ENCODE assay signal across 18 cellular contexts in the genomic region with DNA sequence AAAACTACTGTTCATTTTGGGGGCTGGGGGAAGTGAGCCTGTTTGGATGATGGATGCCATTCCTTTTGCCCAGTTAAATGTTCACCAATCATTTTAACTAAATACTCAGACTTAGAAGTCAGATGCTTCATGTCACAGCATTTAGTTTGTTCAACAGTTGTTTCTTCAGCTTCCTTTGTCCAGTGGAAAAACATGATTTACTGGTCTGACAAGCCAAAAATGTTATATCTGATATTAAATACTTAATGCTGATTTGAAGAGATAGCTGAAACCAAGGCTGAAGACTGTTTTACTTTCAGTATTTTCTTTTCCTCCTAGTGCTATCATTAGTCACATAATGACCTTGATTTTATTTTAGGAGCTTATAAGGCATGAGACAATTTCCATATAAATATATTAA.
"Had no signal": no experiment of that assay in that cellular context is flagged by ENCODE, and none has a peak within 500 bp of the region (broad histone marks: within the 10 kb centered on the region; RNA-seq: fewer than 3 reads in every experiment).

No MANE protein-coding gene starts in this region.

- H3K4me3 ChIP-seq: lower lobe of right lung had no signal

- H3K27me3 Mint-ChIP-seq: progenitor cell of endocrine pancreas had no signal

- H3K27ac Mint-ChIP-seq: activated T-cell treated with anti-CD3 and anti-CD28 coated beads, Interleukin-2, amount 50 U/mL, for 72 hours had no signal

- H3K4me3 Mint-ChIP-seq: activated T-cell treated with anti-CD3 and anti-CD28 coated beads, Interleukin-2, amount 50 U/mL, for 72 hours; nephron progenitor cell had no signal

- ATAC-seq: activated T-cell treated with anti-CD3 and anti-CD28 coated beads, Interleukin-2, amount 50 U/mL, for 72 hours; lower lobe of right lung; stimulated activated naive CD8-positive, alpha-beta T cell treated with anti-CD3 and anti-CD28 coated beads, Interleukin-15, Interleukin-2, amounts not matched to agents 100 U/mL and 50 U/mL, for 24 hours had no signal

- H3K9me3 Mint-ChIP-seq: activated T-cell treated with anti-CD3 and anti-CD28 coated beads, Interleukin-2, amount 50 U/mL, for 72 hours; nephron progenitor cell had no signal

- H3K36me3 ChIP-seq: WERI-Rb-1 had no signal

- H3K27ac ChIP-seq: lower lobe of right lung, WERI-Rb-1 had no signal

- H3K9me3 ChIP-seq: lower lobe of right lung had no signal

- DNase-seq: activated CD4-positive, alpha-beta T cell treated with anti-CD3 and anti-CD28 coated beads, Interleukin-2, amount 50 U/mL, for 4 hours; activated effector memory CD4-positive, alpha-beta T cell treated with anti-CD3 and anti-CD28 coated beads, Interleukin-2, amount 50 U/mL, for 16 hours; activated naive CD4-positive, alpha-beta T cell treated with anti-CD3 and anti-CD28 coated beads, Interleukin-2, amount 50 U/mL, for 16 hours; activated T-cell treated with anti-CD3 and anti-CD28 coated beads, Interleukin-2, amount 50 U/mL, for 72 hours; dermis blood vessel endothelial cell; effector memory CD4-positive, alpha-beta T cell; hypothalamus; left colon; lower lobe of right lung; midbrain; nephron progenitor cell; nucleus accumbens; stimulated activated CD4-positive, alpha-beta T cell treated with anti-CD3 and anti-CD28 coated beads, Interleukin-2, amount 100 ng/mL, for 24 hours; stimulated activated naive CD8-positive, alpha-beta T cell treated with anti-CD3 and anti-CD28 coated beads, Interleukin-15, Interleukin-2, amounts not matched to agents 100 U/mL and 50 U/mL, for 24 hours; SW 1271; T-helper 2 cell; WERI-Rb-1 had no signal
